ENCODE assay signal across 22 cellular contexts in genomic region chr1:15881961-15882360, GRCh38. TPM values are rescaled to one million over a fixed set of nuclear protein-coding genes. Genes with fewer than 3 reads are reported as not detected.
DNase-seq lines count a peak whose midpoint lies in the region; ATAC-seq, FAIRE-seq and TF ChIP-seq lines count a peak whose summit lies in the region.
"Had no signal": no experiment of that assay in that cellular context is flagged by ENCODE, and none has a peak within 500 bp of the region (broad histone marks: within the 10 kb centered on the region; RNA-seq: fewer than 3 reads in every experiment).

No MANE protein-coding gene starts in this region.

- no peaks in the 10 kb centered on the region for H3K9me3 Mint-ChIP-seq in activated T-cell treated with anti-CD3 and anti-CD28 coated beads, Interleukin-2, amount 50 U/mL, for 72 hours
- no peaks in the 10 kb centered on the region for H3K9me3 Mint-ChIP-seq in activated T-cell treated with anti-CD3 and anti-CD28 coated beads, Interleukin-2, amount 50 U/mL, for 4 hours
- H3K9me3 Mint-ChIP-seq in immature natural killer cell: no peaks in the 10 kb centered on the region
- no peaks in the 10 kb centered on the region for H3K9me3 Mint-ChIP-seq in activated T-helper 2 cell treated with anti-CD3 and anti-CD28 coated beads, Interferon-gamma antibody, Interleukin-2, Interleukin-4, amounts not matched to agents 10 μg/mL and 5 μg/mL and 100 μg/mL, durations not matched to agents 14 hours and 24 hours and 36 hours
- H3K9me3 Mint-ChIP-seq: CD14-positive monocyte had no signal

- H3K9me3 ChIP-seq in subcutaneous abdominal adipose tissue (ENCODE audit: control insufficient read depth in 5 of 5, low read length in 5 of 5) (no peaks in the 10 kb centered on the region), transverse colon (no peaks in the 10 kb centered on the region)
- H3K9me3 ChIP-seq: Peyer's patch, SJCRH30 had no signal

- no peak for ATAC-seq in activated T-cell treated with anti-CD3 and anti-CD28 coated beads, Interleukin-2, amount 50 U/mL, for 72 hours (replicated peaks in 1 of 2)
- no peak for ATAC-seq in activated T-cell treated with anti-CD3 and anti-CD28 coated beads, Interleukin-2, amount 50 U/mL, for 4 hours

- TF ChIP-seq EP300 in transverse colon (IDR thresholded peaks at IDR 0.05; ENCODE audit: low read depth): no peak

- H3K27me3 ChIP-seq in subcutaneous abdominal adipose tissue (ENCODE audit: control insufficient read depth in 5 of 5, insufficient read depth in 4 of 5, low read length in 5 of 5) (no peaks in the 10 kb centered on the region), transverse colon (no peaks in the 10 kb centered on the region)
- H3K27me3 ChIP-seq: Peyer's patch, SJCRH30 had no signal

- intact Hi-C loops in transverse colon (cut with DNase I; ENCODE audit: low total_unique reads): loop anchor here (10.0 kb wide), 1 partner anchor 63 kb away; no protein-coding TSS in a partner anchor
- intact Hi-C loops in activated T-helper 2 cell treated with anti-CD3 and anti-CD28 coated beads, Interferon-gamma antibody, Interleukin-2, Interleukin-4, amounts not matched to agents 10 μg/mL and 5 μg/mL and 100 μg/mL, durations not matched to agents 14 hours and 24 hours and 36 hours (cut with micrococcal nuclease): no loop called here

- FAIRE-seq in urothelium cell line (lab: Jason Lieb, UNC): no peak
- FAIRE-seq: D721Med, GM18507, GM19239, H1 had no signal

- no peak for TF ChIP-seq POLR2A in transverse colon (IDR thresholded peaks at IDR 0.05)

- no peak overlapping the region for H3K4me3 ChIP-seq in subcutaneous abdominal adipose tissue (ENCODE audit: low read depth in 1 of 5, low read length in 5 of 5)
- H3K4me3 ChIP-seq in transverse colon: no peak overlapping the region
- H3K4me3 ChIP-seq: Peyer's patch, SJCRH30 had no signal

- H3K36me3 Mint-ChIP-seq in activated T-cell treated with anti-CD3 and anti-CD28 coated beads, Interleukin-2, amount 50 U/mL, for 72 hours (ENCODE audit: insufficient read depth in 2 of 2): peaks cover 0 to 9% of the 10 kb centered on the region in 2 donors
- H3K36me3 Mint-ChIP-seq in activated T-cell treated with anti-CD3 and anti-CD28 coated beads, Interleukin-2, amount 50 U/mL, for 4 hours (ENCODE audit: insufficient read depth): peaks cover 13% of the 10 kb centered on the region
- H3K36me3 Mint-ChIP-seq in immature natural killer cell: no peaks in the 10 kb centered on the region
- peaks cover 44% of the 10 kb centered on the region for H3K36me3 Mint-ChIP-seq in activated T-helper 2 cell treated with anti-CD3 and anti-CD28 coated beads, Interferon-gamma antibody, Interleukin-2, Interleukin-4, amounts not matched to agents 10 μg/mL and 5 μg/mL and 100 μg/mL, durations not matched to agents 14 hours and 24 hours and 36 hours (ENCODE audit: low read depth)

- peak overlapping the region; percentile 76 for H3K27ac Mint-ChIP-seq in activated T-cell treated with anti-CD3 and anti-CD28 coated beads, Interleukin-2, amount 50 U/mL, for 72 hours
- H3K27ac Mint-ChIP-seq in immature natural killer cell: peak overlapping the region in 4 of 6 donors; percentile 7 to 49 (median 22)
- no peak overlapping the region for H3K27ac Mint-ChIP-seq in activated T-helper 2 cell treated with anti-CD3 and anti-CD28 coated beads, Interferon-gamma antibody, Interleukin-2, Interleukin-4, amounts not matched to agents 10 μg/mL and 5 μg/mL and 100 μg/mL, durations not matched to agents 14 hours and 24 hours and 36 hours

- H3K9ac ChIP-seq in subcutaneous abdominal adipose tissue (ENCODE audit: low read length in 5 of 5): no peak overlapping the region

- TF ChIP-seq CTCF in RWPE1 (conservative IDR thresholded peaks at IDR 0.05; ENCODE audit: low read depth) (no peak), transverse colon (IDR thresholded peaks at IDR 0.05) (no peak)

- peaks cover 77% of the 10 kb centered on the region for H3K4me1 Mint-ChIP-seq in activated T-cell treated with anti-CD3 and anti-CD28 coated beads, Interleukin-2, amount 50 U/mL, for 72 hours (ENCODE audit: low read depth)
- peaks cover 62% of the 10 kb centered on the region for H3K4me1 Mint-ChIP-seq in activated T-cell treated with anti-CD3 and anti-CD28 coated beads, Interleukin-2, amount 50 U/mL, for 4 hours (ENCODE audit: low read depth)
- H3K4me1 Mint-ChIP-seq in immature natural killer cell: peaks cover 56 to 86% of the 10 kb centered on the region in 2 donors
- peaks cover 36% of the 10 kb centered on the region for H3K4me1 Mint-ChIP-seq in activated T-helper 2 cell treated with anti-CD3 and anti-CD28 coated beads, Interferon-gamma antibody, Interleukin-2, Interleukin-4, amounts not matched to agents 10 μg/mL and 5 μg/mL and 100 μg/mL, durations not matched to agents 14 hours and 24 hours and 36 hours (ENCODE audit: low read depth)

- in situ Hi-C loops in transverse colon (cut with MboI; ENCODE audit: low pct_ligation_motif_present in 1 of 4, low pct_unique_long_range_greater_than_20kb in 1 of 4, low sequenced_read_pairs in 3 of 4): no loop called here

- DNase-seq in activated T-cell treated with anti-CD3 and anti-CD28 coated beads, Interleukin-2, amount 50 U/mL, for 72 hours: no peak
- no peak for DNase-seq in activated T-cell treated with anti-CD3 and anti-CD28 coated beads, Interleukin-2, amount 50 U/mL, for 4 hours
- DNase-seq in RWPE1 (ENCODE audit: low spot score) (no peak), immature natural killer cell (no peak), urothelium cell line (ENCODE audit: low spot score) (no peak), transverse colon (no peak)
- no peak for DNase-seq in activated T-helper 2 cell treated with anti-CD3 and anti-CD28 coated beads, Interferon-gamma antibody, Interleukin-2, Interleukin-4, amounts not matched to agents 10 μg/mL and 5 μg/mL and 100 μg/mL, durations not matched to agents 14 hours and 24 hours and 36 hours (ENCODE audit: low spot score)
- DNase-seq: 8988T, DMS53, GDM1, NCI-H1092, NCI-H1436, NCI-H1930, NCI-H82, Peyer's patch, SJCRH30 had no signal

- no peaks in the 10 kb centered on the region for H3K27me3 Mint-ChIP-seq in activated T-cell treated with anti-CD3 and anti-CD28 coated beads, Interleukin-2, amount 50 U/mL, for 72 hours (ENCODE audit: low read depth)
- no peaks in the 10 kb centered on the region for H3K27me3 Mint-ChIP-seq in activated T-cell treated with anti-CD3 and anti-CD28 coated beads, Interleukin-2, amount 50 U/mL, for 4 hours (ENCODE audit: low read depth)
- peaks cover 0 to 3% (median 0%) of the 10 kb centered on the region in 3 donors for H3K27me3 Mint-ChIP-seq in immature natural killer cell (ENCODE audit: low read depth in 3 of 3)
- H3K27me3 Mint-ChIP-seq in activated T-helper 2 cell treated with anti-CD3 and anti-CD28 coated beads, Interferon-gamma antibody, Interleukin-2, Interleukin-4, amounts not matched to agents 10 μg/mL and 5 μg/mL and 100 μg/mL, durations not matched to agents 14 hours and 24 hours and 36 hours (ENCODE audit: low read depth): no peaks in the 10 kb centered on the region

- POLR2A ChIA-PET in RWPE1 (lab: Yijun Ruan, JAX; ENCODE audit: low non-redundant PET): no interaction called here

- 91% methylated on average over 5 of the region's 5 CpGs for WGBS in transverse colon (ENCODE audit: low coverage in 1 of 2), 2 donors

- CTCF ChIA-PET in RWPE1 (lab: Yijun Ruan, JAX): interaction anchor here (0.5 kb wide), 1 partner anchor 12 kb away, joined by 3 read pairs; no protein-coding TSS in a partner anchor

- H3K4me1 ChIP-seq in subcutaneous abdominal adipose tissue (ENCODE audit: control insufficient read depth in 5 of 5, insufficient read depth in 5 of 5, low read length in 5 of 5) (peaks cover 4 to 38% (median 36%) of the 10 kb centered on the region in 5 donors), transverse colon (peaks cover 12 to 36% (median 26%) of the 10 kb centered on the region in 4 donors)

- H3K27ac ChIP-seq in RWPE1 (peak overlapping the region; percentile 67; the same call in 1 of the 2 replicates), subcutaneous abdominal adipose tissue (ENCODE audit: low read depth, low read length) (peak overlapping the region; percentile 17), transverse colon (no peak overlapping the region)
- H3K27ac ChIP-seq: Peyer's patch, SJCRH30 had no signal

- peaks cover 0 to 3% (median under 1%) of the 10 kb centered on the region in 5 donors for H3K36me3 ChIP-seq in subcutaneous abdominal adipose tissue (ENCODE audit: control insufficient read depth in 5 of 5, insufficient read depth in 5 of 5, low read length in 5 of 5)
- no peaks in the 10 kb centered on the region for H3K36me3 ChIP-seq in transverse colon

- H3K4me3 Mint-ChIP-seq in activated T-cell treated with anti-CD3 and anti-CD28 coated beads, Interleukin-2, amount 50 U/mL, for 72 hours: no peak overlapping the region
- H3K4me3 Mint-ChIP-seq in activated T-cell treated with anti-CD3 and anti-CD28 coated beads, Interleukin-2, amount 50 U/mL, for 4 hours: no peak overlapping the region
- no peak overlapping the region for H3K4me3 Mint-ChIP-seq in immature natural killer cell
- no peak overlapping the region for H3K4me3 Mint-ChIP-seq in activated T-helper 2 cell treated with anti-CD3 and anti-CD28 coated beads, Interferon-gamma antibody, Interleukin-2, Interleukin-4, amounts not matched to agents 10 μg/mL and 5 μg/mL and 100 μg/mL, durations not matched to agents 14 hours and 24 hours and 36 hours (ENCODE audit: low read depth)
- H3K4me3 Mint-ChIP-seq: CD14-positive monocyte had no signal

RNA-seq across cellular contexts. Expression of gene SPEN, which starts 34.5 kb away (rescaled TPM):
- total RNA-seq in activated T-cell treated with anti-CD3 and anti-CD28 coated beads, Interleukin-2, amount 50 U/mL, for 72 hours: 10 to 100 TPM; 53.5 to 56.9 TPM
- total RNA-seq in activated T-cell treated with anti-CD3 and anti-CD28 coated beads, Interleukin-2, amount 50 U/mL, for 4 hours: 10 to 100 TPM; 80.4 to 85.2 (median 82.1) TPM
- polyA plus RNA-seq in immature natural killer cell: 10 to 100 TPM in 1 of 3 donors, 1 to 10 TPM in 2; 1.2 to 46.0 (median 6.0) TPM
- 10 to 100 TPM; 28.4 to 81.9 (median 42.6) TPM for total RNA-seq in transverse colon
- 75.0 and 75.9 TPM in 2 replicates for total RNA-seq in activated T-helper 2 cell treated with anti-CD3 and anti-CD28 coated beads, Interferon-gamma antibody, Interleukin-2, Interleukin-4, amounts not matched to agents 10 μg/mL and 5 μg/mL and 100 μg/mL, durations not matched to agents 14 hours and 24 hours and 36 hours

Comparison
In these comparisons a context has a peak if more than half of its experiments do, and no peak if none do; other contexts are left out.
1. H3K27ac ChIP-seq: peak in RWPE1 (single experiment) and subcutaneous abdominal adipose tissue (single experiment); none in transverse colon (0 of 4).